Comparison of ENCODE assay signal across 18 cellular contexts in genomic region chr12:62713190-62713589, GRCh38.
"Had no signal": no experiment of that assay in that cellular context is flagged by ENCODE, and none has a peak within 500 bp of the region (broad histone marks: within the 10 kb centered on the region; RNA-seq: fewer than 3 reads in every experiment).

No MANE protein-coding gene starts in this region.

- H3K36me3 ChIP-seq: colonic mucosa had no signal

- H3K9me3 ChIP-seq: colonic mucosa had no signal

- H3K27ac ChIP-seq: colonic mucosa, WERI-Rb-1 had no signal

- H3K27me3 ChIP-seq: colonic mucosa had no signal

- H3K27me3 Mint-ChIP-seq: activated naive CD8-positive, alpha-beta T cell had no signal

- H3K4me1 Mint-ChIP-seq: memory B cell, natural killer cell had no signal

- H3K4me3 Mint-ChIP-seq: activated naive CD8-positive, alpha-beta T cell; memory B cell; natural killer cell had no signal

- H3K4me3 ChIP-seq: colonic mucosa had no signal

- ATAC-seq: natural killer cell had no signal

- DNase-seq: activated CD4-positive, alpha-beta T cell treated with anti-CD3 and anti-CD28 coated beads, Interleukin-2, amount 50 U/mL, for 4 hours; activated T-cell treated with anti-CD3 and anti-CD28 coated beads for 4 hours; amygdala; central memory CD4-positive, alpha-beta T cell; colonic mucosa; erythroblast; foreskin melanocyte; natural killer cell; occipital lobe; stimulated activated CD4-positive, alpha-beta T cell treated with anti-CD3 and anti-CD28 coated beads, Interleukin-12 subunit alpha, Interleukin-12 subunit beta, amount 100 ng/mL, for 4 hours; stimulated activated CD4-positive, alpha-beta T cell treated with anti-CD3 and anti-CD28 coated beads, Interleukin-1b, Interleukin-23, amount 100 ng/mL, for 48 hours; stimulated activated naive CD4-positive, alpha-beta T cell treated with Interleukin-2 at 50 U/mL for 16 hours; SW 1271; T-helper 2 cell; trophoblast cell; WERI-Rb-1 had no signal

- H3K4me1 ChIP-seq: colonic mucosa had no signal

- H3K36me3 Mint-ChIP-seq: activated naive CD8-positive, alpha-beta T cell; memory B cell; natural killer cell had no signal

- H3K27ac Mint-ChIP-seq: activated naive CD8-positive, alpha-beta T cell; memory B cell; natural killer cell had no signal

- H3K9me3 Mint-ChIP-seq: memory B cell, natural killer cell had no signal
